ENCODE assay signal across 9 cellular contexts in the genomic region with DNA sequence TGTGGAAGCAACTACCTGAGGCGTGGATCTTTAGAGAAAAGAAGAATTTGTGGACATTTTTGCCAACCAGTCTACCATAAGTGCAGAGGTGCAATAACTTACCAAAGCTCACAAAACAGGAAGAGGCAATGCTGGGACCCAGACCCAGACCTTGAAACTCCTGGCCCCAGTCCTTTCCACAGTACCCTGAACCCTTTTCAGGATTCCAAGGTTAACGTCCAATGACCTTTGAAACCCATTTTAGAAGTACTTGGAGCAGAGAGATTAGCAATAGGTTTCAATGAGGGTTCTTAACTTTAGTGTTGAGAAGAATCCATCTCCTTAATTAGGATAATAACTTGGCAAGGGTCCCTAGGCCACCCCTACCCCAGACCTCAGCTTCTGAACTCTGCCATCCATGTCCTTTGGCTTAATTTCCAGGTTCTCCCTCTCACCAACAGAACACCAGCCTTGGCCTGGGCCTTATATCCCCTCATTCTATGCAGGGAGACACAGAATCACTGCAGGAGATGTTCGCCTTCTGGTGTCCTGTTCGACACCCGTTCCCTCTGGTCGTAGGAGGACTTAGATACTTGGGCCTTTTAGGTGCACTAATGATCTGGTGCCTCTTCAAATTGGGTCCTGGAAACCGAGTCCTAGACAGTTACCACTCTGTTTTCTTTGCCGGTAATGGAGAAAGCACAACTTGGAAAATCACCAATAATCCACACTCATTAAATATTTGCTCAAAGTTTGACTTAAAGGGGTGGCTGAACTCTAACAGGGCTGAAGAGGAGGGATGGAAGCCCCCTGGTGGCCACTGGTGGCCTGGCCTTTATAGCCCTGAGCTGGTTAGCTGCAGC. TPM values are rescaled to one million over a fixed set of nuclear protein-coding genes. Genes with fewer than 3 reads are reported as not detected.
DNase-seq lines count a peak whose midpoint lies in the region; ATAC-seq and TF ChIP-seq lines count a peak whose summit lies in the region.
"Had no signal": no experiment of that assay in that cellular context is flagged by ENCODE, and none has a peak within 500 bp of the region (broad histone marks: within the 10 kb centered on the region; RNA-seq: fewer than 3 reads in every experiment).

No MANE protein-coding gene starts in this region.

- no peaks in the 10 kb centered on the region for H3K36me3 ChIP-seq in naive thymus-derived CD4-positive, alpha-beta T cell (ENCODE audit: control insufficient read depth in 2 of 3, insufficient read depth in 3 of 3, low read length in 3 of 3)
- H3K36me3 ChIP-seq: BLaER1 treated with 17β-estradiol and CSF1 and Interleukin-3, amounts not matched to agents 10 nM and 100 nM had no signal

- intact Hi-C loops in naive thymus-derived CD4-positive, alpha-beta T cell (cut with micrococcal nuclease): loop anchor here (1.0 to 5.0 kb wide), 6 partner anchors 14 to 285 kb away; no protein-coding TSS in a partner anchor

- DNase-seq in NCI-H146 (lab: John Stamatoyannopoulos, UW): peak; percentile 39
- no peak for DNase-seq in NCI-H146 treated with DMSO at 0.1 percent for 48 hours (lab: John Stamatoyannopoulos, UW; ENCODE audit: unreplicated experiment)
- no peak for DNase-seq in HFFc6
- DNase-seq in NCI-H1930 (lab: John Stamatoyannopoulos, UW): peak; percentile 46 to 57
- peak; percentile 45 to 57 for DNase-seq in activated CD4-positive, alpha-beta T cell treated with anti-CD3 and anti-CD28 coated beads, Interleukin-2, amount 50 U/mL, for 24 hours (ENCODE audit: low read depth in 1 of 2, low spot score in 1 of 2)
- peak; percentile 12 to 35 (median 27) for DNase-seq in effector memory CD8-positive, alpha-beta T cell
- DNase-seq in naive thymus-derived CD4-positive, alpha-beta T cell: peak; percentile 32 to 73 (median 62)
- peak; percentile 76 for DNase-seq in stimulated activated naive CD8-positive, alpha-beta T cell treated with anti-CD3 and anti-CD28 coated beads, Interleukin-15, Interleukin-2, amounts not matched to agents 100 U/mL and 50 U/mL, for 24 hours

- CTCF ChIA-PET in naive thymus-derived CD4-positive, alpha-beta T cell (lab: Charles Lee): interaction anchor here (0.6 to 4.2 kb wide), 15 partner anchors 9 to 143 kb away, joined by 3 to 73 read pairs (median 3); partner anchors contain the start of gene ISM1

- H3K9me3 ChIP-seq in naive thymus-derived CD4-positive, alpha-beta T cell (ENCODE audit: control insufficient read depth in 2 of 3, low read length in 3 of 3): no peaks in the 10 kb centered on the region
- H3K9me3 ChIP-seq: BLaER1 treated with 17β-estradiol and CSF1 and Interleukin-3, amounts not matched to agents 10 nM and 100 nM had no signal

- H3K4me1 Mint-ChIP-seq in HFFc6 (ENCODE audit: low read depth): no peaks in the 10 kb centered on the region
- peaks cover 0 to 3% of the 10 kb centered on the region in 2 donors for H3K4me1 Mint-ChIP-seq in effector memory CD8-positive, alpha-beta T cell (ENCODE audit: low read depth in 2 of 2)
- peaks cover 11 to 44% (median 27%) of the 10 kb centered on the region in 7 donors for H3K4me1 Mint-ChIP-seq in naive thymus-derived CD4-positive, alpha-beta T cell

- H3K27ac ChIP-seq in naive thymus-derived CD4-positive, alpha-beta T cell (ENCODE audit: low read depth, low read length): no peak overlapping the region
- H3K27ac ChIP-seq: BLaER1 treated with 17β-estradiol and CSF1 and Interleukin-3, amounts not matched to agents 10 nM and 100 nM had no signal

- H3K4me3 ChIP-seq in naive thymus-derived CD4-positive, alpha-beta T cell (ENCODE audit: low read length): no peak overlapping the region
- H3K4me3 ChIP-seq: BLaER1 treated with 17β-estradiol and CSF1 and Interleukin-3, amounts not matched to agents 10 nM and 100 nM had no signal

- H3K27me3 Mint-ChIP-seq in HFFc6 (ENCODE audit: insufficient read depth): peaks cover 4% of the 10 kb centered on the region
- no peaks in the 10 kb centered on the region for H3K27me3 Mint-ChIP-seq in effector memory CD8-positive, alpha-beta T cell
- H3K27me3 Mint-ChIP-seq in naive thymus-derived CD4-positive, alpha-beta T cell: no peaks in the 10 kb centered on the region

- TF ChIP-seq CTCF in HFFc6 (IDR thresholded peaks at IDR 0.05): peak; percentile 72

- POLR2A ChIA-PET in naive thymus-derived CD4-positive, alpha-beta T cell (lab: Charles Lee): interaction anchor here (0.6 to 1.6 kb wide), 4 partner anchors 16 to 141 kb away, joined by 3 read pairs; no protein-coding TSS in a partner anchor

- H3K36me3 Mint-ChIP-seq in HFFc6 (ENCODE audit: low read depth): no peaks in the 10 kb centered on the region
- H3K36me3 Mint-ChIP-seq in effector memory CD8-positive, alpha-beta T cell (ENCODE audit: insufficient read depth): no peaks in the 10 kb centered on the region
- H3K36me3 Mint-ChIP-seq in naive thymus-derived CD4-positive, alpha-beta T cell: peaks cover 0 to 4% (median 0%) of the 10 kb centered on the region in 5 donors

- H3K27ac Mint-ChIP-seq in HFFc6: no peak overlapping the region
- H3K27ac Mint-ChIP-seq in effector memory CD8-positive, alpha-beta T cell: peak overlapping the region in 1 of 2 donors; percentile 44
- peak overlapping the region in 6 of 9 donors; percentile 21 to 51 (median 34) for H3K27ac Mint-ChIP-seq in naive thymus-derived CD4-positive, alpha-beta T cell

- ATAC-seq in effector memory CD8-positive, alpha-beta T cell (replicated peaks): peak; percentile 67
- peak; percentile 89 for ATAC-seq in naive thymus-derived CD4-positive, alpha-beta T cell
- ATAC-seq in stimulated activated naive CD8-positive, alpha-beta T cell treated with anti-CD3 and anti-CD28 coated beads, Interleukin-15, Interleukin-2, amounts not matched to agents 100 U/mL and 50 U/mL, for 24 hours: peak; percentile 89

- H3K27me3 ChIP-seq in naive thymus-derived CD4-positive, alpha-beta T cell (ENCODE audit: control insufficient read depth in 2 of 2, insufficient read depth in 2 of 2, low read length in 2 of 2): no peaks in the 10 kb centered on the region
- H3K27me3 ChIP-seq: BLaER1 treated with 17β-estradiol and CSF1 and Interleukin-3, amounts not matched to agents 10 nM and 100 nM had no signal

- peaks cover 0 to 6% of the 10 kb centered on the region in 2 donors for H3K4me1 ChIP-seq in naive thymus-derived CD4-positive, alpha-beta T cell (ENCODE audit: control insufficient read depth in 2 of 2, insufficient read depth in 2 of 2, low read length in 2 of 2)

- no peak overlapping the region for H3K4me3 Mint-ChIP-seq in HFFc6
- no peak overlapping the region for H3K4me3 Mint-ChIP-seq in effector memory CD8-positive, alpha-beta T cell
- H3K4me3 Mint-ChIP-seq in naive thymus-derived CD4-positive, alpha-beta T cell: no peak overlapping the region

- no peaks in the 10 kb centered on the region; the same call in none of the 2 replicates for H3K9me3 Mint-ChIP-seq in HFFc6
- no peaks in the 10 kb centered on the region for H3K9me3 Mint-ChIP-seq in effector memory CD8-positive, alpha-beta T cell
- H3K9me3 Mint-ChIP-seq in naive thymus-derived CD4-positive, alpha-beta T cell: peaks cover 0 to 1% (median 0%) of the 10 kb centered on the region in 11 donors

RNA-seq across cellular contexts. Expression of gene ISM1, which starts 40.6 kb away (rescaled TPM):
- total RNA-seq in HFFc6 (2021; fragmentation: NEBNext Ultra II Directional; extraction: Animal tissue kit (Norgen Biotek cat#: 25700)): under 1 TPM in 1 of 6 experiments, not detected in 5; 0.07 TPM
- total RNA-seq in naive thymus-derived CD4-positive, alpha-beta T cell: 1 to 10 TPM; 2.3 to 3.2 (median 2.7) TPM
- polyA plus RNA-seq in naive thymus-derived CD4-positive, alpha-beta T cell: 1 to 10 TPM; 1.6 to 2.2 TPM

Comparison
In these comparisons a context has a peak if more than half of its experiments do, and no peak if none do; other contexts are left out.
1. DNase-seq: peak in NCI-H146 (single experiment), NCI-H1930 (2 of 2), activated CD4-positive, alpha-beta T cell treated with anti-CD3 and anti-CD28 coated beads, Interleukin-2, amount 50 U/mL, for 24 hours (2 of 2), effector memory CD8-positive, alpha-beta T cell (3 of 3), naive thymus-derived CD4-positive, alpha-beta T cell (9 of 9) and stimulated activated naive CD8-positive, alpha-beta T cell treated with anti-CD3 and anti-CD28 coated beads, Interleukin-15, Interleukin-2, amounts not matched to agents 100 U/mL and 50 U/mL, for 24 hours (single experiment); none in NCI-H146 treated with DMSO at 0.1 percent for 48 hours (single experiment) and HFFc6 (single experiment).
2. Peak in every context shown above with its lines, with median percentiles within 50 percentile points of each other: ATAC-seq.